31 cellular contexts compared by ENCODE assay signal in the genomic region with DNA sequence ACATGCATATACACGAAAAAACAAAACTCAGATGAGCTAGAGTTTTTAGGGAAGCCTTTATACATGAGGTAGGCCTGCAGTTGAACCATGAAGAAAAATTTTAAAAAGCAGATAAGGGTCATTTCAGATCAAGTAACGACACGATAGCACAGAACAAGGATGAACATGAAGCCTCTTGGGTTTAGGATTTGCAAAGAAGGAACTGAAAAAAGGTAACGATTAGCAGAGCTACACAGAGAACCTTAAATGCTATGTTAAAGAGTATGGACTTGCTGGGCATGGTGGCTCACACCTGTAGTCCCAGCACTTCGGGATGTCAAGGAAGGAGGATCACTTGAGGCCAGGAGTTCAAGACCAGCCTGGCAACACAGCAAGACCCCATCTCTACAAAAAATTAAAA.
"Had no signal": no experiment of that assay in that cellular context is flagged by ENCODE, and none has a peak within 500 bp of the region (broad histone marks: within the 10 kb centered on the region; RNA-seq: fewer than 3 reads in every experiment).

No MANE protein-coding gene starts in this region.

- H3K4me1 ChIP-seq: left lung, lower lobe of right lung, pancreas, prostate gland, sigmoid colon, spleen, suprapubic skin, tibial artery, upper lobe of right lung had no signal

- H3K4me3 Mint-ChIP-seq: immature natural killer cell; naive thymus-derived CD8-positive, alpha-beta T cell; nephron; neural crest cell; stimulated activated effector memory CD8-positive, alpha-beta T cell treated with anti-CD3 and anti-CD28 coated beads, Interleukin-12 subunit alpha, Interleukin-12 subunit beta, amount 100 ng/mL, for 72 hours; stimulated activated naive CD8-positive, alpha-beta T cell treated with anti-CD3 and anti-CD28 coated beads, Interleukin-15, Interleukin-2, amounts not matched to agents 100 ng/mL and 50 ng/mL, for 24 hours had no signal

- ATAC-seq: left colon; left lung; lower lobe of right lung; naive thymus-derived CD8-positive, alpha-beta T cell; pancreas; right cardiac atrium; stimulated activated effector memory CD8-positive, alpha-beta T cell treated with anti-CD3 and anti-CD28 coated beads, Interleukin-12 subunit alpha, Interleukin-12 subunit beta, amount 100 ng/mL, for 72 hours; upper lobe of right lung had no signal

- H3K27me3 ChIP-seq: left lung, pancreas, sigmoid colon, spleen, suprapubic skin, tibial artery, upper lobe of right lung had no signal

- H3K27me3 Mint-ChIP-seq: naive thymus-derived CD8-positive, alpha-beta T cell; stimulated activated naive CD8-positive, alpha-beta T cell treated with anti-CD3 and anti-CD28 coated beads, Interleukin-15, Interleukin-2, amounts not matched to agents 100 ng/mL and 50 ng/mL, for 24 hours had no signal

- H3K27ac Mint-ChIP-seq: immature natural killer cell; nephron; stimulated activated effector memory CD8-positive, alpha-beta T cell treated with anti-CD3 and anti-CD28 coated beads, Interleukin-12 subunit alpha, Interleukin-12 subunit beta, amount 100 ng/mL, for 72 hours; stimulated activated naive CD8-positive, alpha-beta T cell treated with anti-CD3 and anti-CD28 coated beads, Interleukin-15, Interleukin-2, amounts not matched to agents 100 ng/mL and 50 ng/mL, for 24 hours had no signal

- H3K4me1 Mint-ChIP-seq: immature natural killer cell; naive thymus-derived CD8-positive, alpha-beta T cell; neural crest cell; stimulated activated effector memory CD8-positive, alpha-beta T cell treated with anti-CD3 and anti-CD28 coated beads, Interleukin-12 subunit alpha, Interleukin-12 subunit beta, amount 100 ng/mL, for 72 hours had no signal

- H3K4me3 ChIP-seq: left lung, lower lobe of right lung, pancreas, prostate gland, sigmoid colon, spleen, suprapubic skin, thoracic aorta, tibial artery, upper lobe of right lung had no signal

- DNase-seq: hypothalamus; immature natural killer cell; kidney; left colon; left lung; lower lobe of right lung; mammary epithelial cell; mesenchymal stem cell; naive thymus-derived CD8-positive, alpha-beta T cell; nucleus accumbens; pancreas; posterior cingulate gyrus; retina; right cardiac atrium; sigmoid colon; small intestine; spleen; stimulated activated CD4-positive, alpha-beta T cell treated with anti-CD3 and anti-CD28 coated beads, Interleukin-4, amount 100 ng/mL, for 24 hours; stimulated activated naive CD4-positive, alpha-beta T cell; tibial artery; trophoblast cell; upper lobe of right lung had no signal

- H3K27ac ChIP-seq: left lung, lower lobe of right lung, pancreas, prostate gland, sigmoid colon, spleen, suprapubic skin, thoracic aorta, tibial artery, upper lobe of right lung had no signal

- FAIRE-seq: islet of Langerhans, kidney, pancreas, small intestine, urothelium cell line had no signal

- H3K9me3 ChIP-seq: left lung, lower lobe of right lung, pancreas, prostate gland, sigmoid colon, spleen, suprapubic skin, thoracic aorta, tibial artery, upper lobe of right lung had no signal

- H3K36me3 ChIP-seq: pancreas, prostate gland had no signal
